ENCODE assay signal across 23 cellular contexts in the genomic region with DNA sequence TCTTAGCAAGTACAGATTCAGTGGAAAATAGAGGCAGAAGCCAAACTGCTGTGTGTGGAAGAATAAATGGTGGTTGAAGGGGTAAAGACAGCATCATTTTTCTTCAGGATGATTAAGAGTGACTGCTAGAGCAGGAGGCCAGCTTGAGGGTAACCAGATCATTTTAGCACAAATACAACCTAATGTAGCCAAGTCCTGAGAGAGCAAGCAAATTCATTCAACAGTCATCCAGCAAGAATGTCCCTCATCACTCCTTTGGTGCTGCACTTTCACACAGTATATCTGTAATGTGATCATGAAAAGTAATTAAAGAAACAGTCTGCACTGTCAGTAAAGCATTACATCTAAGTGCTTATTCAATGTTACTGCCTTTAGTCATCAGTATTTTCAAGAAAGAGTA. TPM values are rescaled to one million over a fixed set of nuclear protein-coding genes. Genes with fewer than 3 reads are reported as not detected.
A peak's percentile ranks its signal among the peaks of the same experiment; 100 is the strongest.
DNase-seq lines count a peak whose midpoint lies in the region; ATAC-seq, FAIRE-seq and TF ChIP-seq lines count a peak whose summit lies in the region.
"Had no signal": no experiment of that assay in that cellular context is flagged by ENCODE, and none has a peak within 500 bp of the region (broad histone marks: within the 10 kb centered on the region; RNA-seq: fewer than 3 reads in every experiment).

No MANE protein-coding gene starts in this region.

- H3K27me3 Mint-ChIP-seq in WTC11 (ENCODE audit: low read depth) (no peaks in the 10 kb centered on the region), glutamatergic neuron (ENCODE audit: unreplicated experiment) (peaks cover 2% of the 10 kb centered on the region)
- H3K27me3 Mint-ChIP-seq: CD4-positive, alpha-beta memory T cell; central memory CD8-positive, alpha-beta T cell; stimulated activated naive CD8-positive, alpha-beta T cell treated with anti-CD3 and anti-CD28 coated beads, Interleukin-15, Interleukin-2, amounts not matched to agents 100 ng/mL and 50 ng/mL, for 24 hours had no signal

- no peaks in the 10 kb centered on the region for H3K27me3 ChIP-seq in bronchial epithelial cell (ENCODE audit: control insufficient read depth, insufficient read depth, low read length)
- H3K27me3 ChIP-seq: gastroesophageal sphincter, uterus had no signal

- no peaks in the 10 kb centered on the region for H3K36me3 Mint-ChIP-seq in WTC11
- no peaks in the 10 kb centered on the region for H3K36me3 Mint-ChIP-seq in glutamatergic neuron (ENCODE audit: unreplicated experiment)
- H3K36me3 Mint-ChIP-seq: activated naive CD8-positive, alpha-beta T cell treated with anti-CD3 and anti-CD28 coated beads for 36 hours; CD4-positive, alpha-beta memory T cell had no signal

- H3K4me3 Mint-ChIP-seq in WTC11 (no peak overlapping the region), glutamatergic neuron (ENCODE audit: unreplicated experiment) (no peak overlapping the region)
- H3K4me3 Mint-ChIP-seq: activated naive CD8-positive, alpha-beta T cell treated with anti-CD3 and anti-CD28 coated beads for 36 hours; activated T-cell treated with anti-CD3 and anti-CD28 coated beads, Interleukin-2, amount 50 U/mL, for 4 hours; CD4-positive, alpha-beta memory T cell; central memory CD8-positive, alpha-beta T cell; nephron; stimulated activated naive CD8-positive, alpha-beta T cell treated with anti-CD3 and anti-CD28 coated beads, Interleukin-15, Interleukin-2, amounts not matched to agents 100 ng/mL and 50 ng/mL, for 24 hours had no signal

- no peak for ATAC-seq in HG02870 (IDR thresholded peaks at IDR 0.05; ENCODE audit: unreplicated experiment)
- ATAC-seq in WTC11 = no peak
- ATAC-seq: activated T-cell treated with anti-CD3 and anti-CD28 coated beads, Interleukin-2, amount 50 U/mL, for 4 hours; gastroesophageal sphincter; HepG2 had no signal

- FAIRE-seq in bronchial epithelial cell (lab: Jason Lieb, UNC) = no peak
- FAIRE-seq: HepG2 had no signal

- peak; percentile 1 for DNase-seq in AG10803 (ENCODE audit: low read depth)
- DNase-seq in M059J (ENCODE audit: low read depth) = peak; percentile 12
- DNase-seq in bronchial epithelial cell (ENCODE audit: low read depth) = peak; percentile 71
- peak; percentile 94 for DNase-seq in kidney tubule cell (ENCODE audit: low spot score)
- no peak for DNase-seq in WTC11 (ENCODE audit: low spot score)
- DNase-seq in activated naive CD4-positive, alpha-beta T cell (lab: John Stamatoyannopoulos, UW) = no peak
- DNase-seq in glutamatergic neuron = no peak
- DNase-seq: activated CD4-positive, alpha-beta T cell treated with anti-CD3 and anti-CD28 coated beads, Interleukin-2, amount 50 U/mL, for 48 hours; activated naive CD8-positive, alpha-beta T cell treated with anti-CD3 and anti-CD28 coated beads for 36 hours; activated T-cell treated with anti-CD3 and anti-CD28 coated beads, Interleukin-2, amount 50 U/mL, for 4 hours; CD4-positive, alpha-beta memory T cell; effector memory CD4-positive, alpha-beta T cell; H7; NCI-H2029 treated with DMSO at 0.1 percent for 48 hours; NCI-H526; uterus had no signal

- POLR2A ChIA-PET in WTC11 (lab: Charles Lee) = no interaction called here

- CTCF ChIA-PET in WTC11 (lab: Charles Lee) = no interaction called here

- H3K27ac Mint-ChIP-seq in WTC11 (no peak overlapping the region), glutamatergic neuron (ENCODE audit: unreplicated experiment) (no peak overlapping the region)
- H3K27ac Mint-ChIP-seq: activated naive CD8-positive, alpha-beta T cell treated with anti-CD3 and anti-CD28 coated beads for 36 hours; CD4-positive, alpha-beta memory T cell; nephron; stimulated activated naive CD8-positive, alpha-beta T cell treated with anti-CD3 and anti-CD28 coated beads, Interleukin-15, Interleukin-2, amounts not matched to agents 100 ng/mL and 50 ng/mL, for 24 hours had no signal

- H3K36me3 ChIP-seq in bronchial epithelial cell (ENCODE audit: control insufficient read depth, insufficient read depth, low read length) = no peaks in the 10 kb centered on the region
- H3K36me3 ChIP-seq: gastroesophageal sphincter, uterus had no signal

- TF ChIP-seq CTCF in AG10803 (conservative IDR thresholded peaks at IDR 0.05; ENCODE audit: low read length) = no peak
- TF ChIP-seq CTCF in bronchial epithelial cell (IDR thresholded peaks at IDR 0.05; ENCODE audit: insufficient read depth, low read length, severe bottlenecking) = no peak
- no peak for TF ChIP-seq CTCF in WTC11 (IDR thresholded peaks at IDR 0.05)
- no peak for TF ChIP-seq CTCF in glutamatergic neuron (IDR thresholded peaks at IDR 0.05; ENCODE audit: partially characterized antibody, unreplicated experiment)

- no peaks in the 10 kb centered on the region for H3K9me3 Mint-ChIP-seq in WTC11
- no peaks in the 10 kb centered on the region for H3K9me3 Mint-ChIP-seq in glutamatergic neuron (ENCODE audit: unreplicated experiment)
- H3K9me3 Mint-ChIP-seq: activated naive CD8-positive, alpha-beta T cell treated with anti-CD3 and anti-CD28 coated beads for 36 hours; nephron had no signal

- H3K4me3 ChIP-seq in AG10803 (ENCODE audit: low read length) (no peak overlapping the region), bronchial epithelial cell (ENCODE audit: low read depth, low read length) (no peak overlapping the region)
- H3K4me3 ChIP-seq: gastroesophageal sphincter, uterus had no signal

- no peaks in the 10 kb centered on the region for H3K4me1 Mint-ChIP-seq in WTC11
- H3K4me1 Mint-ChIP-seq in glutamatergic neuron (ENCODE audit: low read depth, unreplicated experiment) = no peaks in the 10 kb centered on the region
- H3K4me1 Mint-ChIP-seq: activated naive CD8-positive, alpha-beta T cell treated with anti-CD3 and anti-CD28 coated beads for 36 hours; CD4-positive, alpha-beta memory T cell; central memory CD8-positive, alpha-beta T cell; nephron had no signal

TF ChIP-seq in WTC11, 78 proteins besides CTCF, POLR2A, EP300 and RAD21 (continues in another document):
- TF ChIP-seq ELF4 (CRISPR knock-in tag; IDR thresholded peaks at IDR 0.05; ENCODE audit: low read depth) (no peak), NR2C2 (CRISPR knock-in tag; IDR thresholded peaks at IDR 0.05) (no peak)
- TF ChIP-seq, protein P1, sequence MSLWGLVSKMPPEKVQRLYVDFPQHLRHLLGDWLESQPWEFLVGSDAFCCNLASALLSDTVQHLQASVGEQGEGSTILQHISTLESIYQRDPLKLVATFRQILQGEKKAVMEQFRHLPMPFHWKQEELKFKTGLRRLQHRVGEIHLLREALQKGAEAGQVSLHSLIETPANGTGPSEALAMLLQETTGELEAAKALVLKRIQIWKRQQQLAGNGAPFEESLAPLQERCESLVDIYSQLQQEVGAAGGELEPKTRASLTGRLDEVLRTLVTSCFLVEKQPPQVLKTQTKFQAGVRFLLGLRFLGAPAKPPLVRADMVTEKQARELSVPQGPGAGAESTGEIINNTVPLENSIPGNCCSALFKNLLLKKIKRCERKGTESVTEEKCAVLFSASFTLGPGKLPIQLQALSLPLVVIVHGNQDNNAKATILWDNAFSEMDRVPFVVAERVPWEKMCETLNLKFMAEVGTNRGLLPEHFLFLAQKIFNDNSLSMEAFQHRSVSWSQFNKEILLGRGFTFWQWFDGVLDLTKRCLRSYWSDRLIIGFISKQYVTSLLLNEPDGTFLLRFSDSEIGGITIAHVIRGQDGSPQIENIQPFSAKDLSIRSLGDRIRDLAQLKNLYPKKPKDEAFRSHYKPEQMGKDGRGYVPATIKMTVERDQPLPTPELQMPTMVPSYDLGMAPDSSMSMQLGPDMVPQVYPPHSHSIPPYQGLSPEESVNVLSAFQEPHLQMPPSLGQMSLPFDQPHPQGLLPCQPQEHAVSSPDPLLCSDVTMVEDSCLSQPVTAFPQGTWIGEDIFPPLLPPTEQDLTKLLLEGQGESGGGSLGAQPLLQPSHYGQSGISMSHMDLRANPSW (CRISPR knock-in tag; conservative IDR thresholded peaks at IDR 0.05; ENCODE audit: low read depth) = no peak
- TF ChIP-seq, protein P2, sequence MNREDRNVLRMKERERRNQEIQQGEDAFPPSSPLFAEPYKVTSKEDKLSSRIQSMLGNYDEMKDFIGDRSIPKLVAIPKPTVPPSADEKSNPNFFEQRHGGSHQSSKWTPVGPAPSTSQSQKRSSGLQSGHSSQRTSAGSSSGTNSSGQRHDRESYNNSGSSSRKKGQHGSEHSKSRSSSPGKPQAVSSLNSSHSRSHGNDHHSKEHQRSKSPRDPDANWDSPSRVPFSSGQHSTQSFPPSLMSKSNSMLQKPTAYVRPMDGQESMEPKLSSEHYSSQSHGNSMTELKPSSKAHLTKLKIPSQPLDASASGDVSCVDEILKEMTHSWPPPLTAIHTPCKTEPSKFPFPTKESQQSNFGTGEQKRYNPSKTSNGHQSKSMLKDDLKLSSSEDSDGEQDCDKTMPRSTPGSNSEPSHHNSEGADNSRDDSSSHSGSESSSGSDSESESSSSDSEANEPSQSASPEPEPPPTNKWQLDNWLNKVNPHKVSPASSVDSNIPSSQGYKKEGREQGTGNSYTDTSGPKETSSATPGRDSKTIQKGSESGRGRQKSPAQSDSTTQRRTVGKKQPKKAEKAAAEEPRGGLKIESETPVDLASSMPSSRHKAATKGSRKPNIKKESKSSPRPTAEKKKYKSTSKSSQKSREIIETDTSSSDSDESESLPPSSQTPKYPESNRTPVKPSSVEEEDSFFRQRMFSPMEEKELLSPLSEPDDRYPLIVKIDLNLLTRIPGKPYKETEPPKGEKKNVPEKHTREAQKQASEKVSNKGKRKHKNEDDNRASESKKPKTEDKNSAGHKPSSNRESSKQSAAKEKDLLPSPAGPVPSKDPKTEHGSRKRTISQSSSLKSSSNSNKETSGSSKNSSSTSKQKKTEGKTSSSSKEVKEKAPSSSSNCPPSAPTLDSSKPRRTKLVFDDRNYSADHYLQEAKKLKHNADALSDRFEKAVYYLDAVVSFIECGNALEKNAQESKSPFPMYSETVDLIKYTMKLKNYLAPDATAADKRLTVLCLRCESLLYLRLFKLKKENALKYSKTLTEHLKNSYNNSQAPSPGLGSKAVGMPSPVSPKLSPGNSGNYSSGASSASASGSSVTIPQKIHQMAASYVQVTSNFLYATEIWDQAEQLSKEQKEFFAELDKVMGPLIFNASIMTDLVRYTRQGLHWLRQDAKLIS (CRISPR knock-in tag; IDR thresholded peaks at IDR 0.05; ENCODE audit: borderline replicate concordance) = no peak

RNA-seq across cellular contexts. Expression of a gene that starts 44.8 kb away (rescaled TPM):
- not detected in 2 replicates for total RNA-seq in M059J (2014; rRNA removed; shearing (Covaris generic))
- 0.26 TPM in 1 of 2 replicates, not detected in the other for total RNA-seq in bronchial epithelial cell
- 2.5 to 3.0 TPM (median 2.7 TPM) in 3 replicates for total RNA-seq in WTC11 (2021)
- total RNA-seq in glutamatergic neuron (ENCODE audit: unreplicated experiment) = not detected
- total RNA-seq: activated naive CD8-positive, alpha-beta T cell treated with anti-CD3 and anti-CD28 coated beads for 36 hours; activated T-cell treated with anti-CD3 and anti-CD28 coated beads, Interleukin-2, amount 50 U/mL, for 4 hours; CD4-positive, alpha-beta memory T cell; HepG2; lung microvascular endothelial cell had no signal

Comparison
In these comparisons a context has a peak if more than half of its experiments do, and no peak if none do; other contexts are left out.
1. DNase-seq: peak in AG10803 (single experiment), M059J (single experiment), bronchial epithelial cell (single experiment) and kidney tubule cell (single experiment); none in WTC11 (single experiment), activated naive CD4-positive, alpha-beta T cell (0 of 4) and glutamatergic neuron (single experiment).